17 cellular contexts compared by ENCODE assay signal in the genomic region with DNA sequence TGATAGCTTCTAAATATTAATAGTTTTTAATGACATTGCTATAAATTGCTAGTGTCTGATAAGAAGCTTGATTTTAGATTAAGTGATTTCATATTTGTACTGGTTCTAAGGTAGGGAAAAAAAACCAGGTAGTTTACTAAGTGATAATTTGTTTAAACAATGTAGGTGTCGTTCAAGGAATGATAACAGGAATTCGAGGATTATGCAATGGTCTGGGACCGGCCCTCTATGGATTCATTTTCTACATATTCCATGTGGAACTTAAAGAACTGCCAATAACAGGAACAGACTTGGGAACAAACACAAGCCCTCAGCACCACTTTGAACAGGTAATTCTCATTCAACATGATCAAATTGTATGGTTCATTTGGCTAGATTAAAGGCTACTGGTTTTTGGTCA. TPM values are rescaled to one million over a fixed set of nuclear protein-coding genes. Genes with fewer than 3 reads are reported as not detected.
A peak's percentile ranks its signal among the peaks of the same experiment; 100 is the strongest.
DNase-seq lines count a peak whose midpoint lies in the region; ATAC-seq and TF ChIP-seq lines count a peak whose summit lies in the region.
"Had no signal": no experiment of that assay in that cellular context is flagged by ENCODE, and none has a peak within 500 bp of the region (broad histone marks: within the 10 kb centered on the region; RNA-seq: fewer than 3 reads in every experiment).

No MANE protein-coding gene starts in this region.

- H3K36me3 Mint-ChIP-seq in activated T-cell treated with anti-CD3 and anti-CD28 coated beads, Interleukin-2, amount 50 U/mL, for 72 hours (ENCODE audit: insufficient read depth in 2 of 2), result peaks cover 6 to 16% of the 10 kb centered on the region in 2 donors
- peaks cover 17% of the 10 kb centered on the region for H3K36me3 Mint-ChIP-seq in activated T-cell treated with anti-CD3 and anti-CD28 coated beads, Interleukin-2, amount 50 U/mL, for 4 hours (ENCODE audit: insufficient read depth)
- H3K36me3 Mint-ChIP-seq in nephron progenitor cell (ENCODE audit: low read depth), result peaks cover 24% of the 10 kb centered on the region

- H3K36me3 ChIP-seq in suprapubic skin, result peaks cover 53% of the 10 kb centered on the region

- 87% methylated on average over 3 of the region's 3 CpGs for WGBS in suprapubic skin

- H3K4me1 Mint-ChIP-seq in activated T-cell treated with anti-CD3 and anti-CD28 coated beads, Interleukin-2, amount 50 U/mL, for 72 hours (ENCODE audit: low read depth), result no peaks in the 10 kb centered on the region
- no peaks in the 10 kb centered on the region for H3K4me1 Mint-ChIP-seq in activated T-cell treated with anti-CD3 and anti-CD28 coated beads, Interleukin-2, amount 50 U/mL, for 4 hours (ENCODE audit: low read depth)
- H3K4me1 Mint-ChIP-seq in nephron progenitor cell, result no peaks in the 10 kb centered on the region
- H3K4me1 Mint-ChIP-seq: B cell had no signal

- peak overlapping the region; percentile 67 for H3K27ac Mint-ChIP-seq in activated T-cell treated with anti-CD3 and anti-CD28 coated beads, Interleukin-2, amount 50 U/mL, for 72 hours
- H3K27ac Mint-ChIP-seq in nephron progenitor cell, result peak overlapping the region; percentile 91
- H3K27ac Mint-ChIP-seq: B cell; CD8-positive, alpha-beta T cell had no signal

- no peaks in the 10 kb centered on the region for H3K27me3 Mint-ChIP-seq in activated T-cell treated with anti-CD3 and anti-CD28 coated beads, Interleukin-2, amount 50 U/mL, for 72 hours (ENCODE audit: low read depth)
- H3K27me3 Mint-ChIP-seq in activated T-cell treated with anti-CD3 and anti-CD28 coated beads, Interleukin-2, amount 50 U/mL, for 4 hours (ENCODE audit: low read depth), result no peaks in the 10 kb centered on the region
- no peaks in the 10 kb centered on the region for H3K27me3 Mint-ChIP-seq in nephron progenitor cell (ENCODE audit: low read depth, poor library complexity)
- H3K27me3 Mint-ChIP-seq: B cell had no signal

- H3K27ac ChIP-seq in VCaP (peak overlapping the region; percentile 13; the same call in 1 of the 2 replicates), suprapubic skin (no peak overlapping the region)
- H3K27ac ChIP-seq: BLaER1 treated with 17β-estradiol and CSF1 and Interleukin-3, amounts not matched to agents 10 nM and 100 nM; GM23248 had no signal

- no peaks in the 10 kb centered on the region for H3K9me3 Mint-ChIP-seq in activated T-cell treated with anti-CD3 and anti-CD28 coated beads, Interleukin-2, amount 50 U/mL, for 72 hours
- H3K9me3 Mint-ChIP-seq in activated T-cell treated with anti-CD3 and anti-CD28 coated beads, Interleukin-2, amount 50 U/mL, for 4 hours, result no peaks in the 10 kb centered on the region
- no peaks in the 10 kb centered on the region for H3K9me3 Mint-ChIP-seq in nephron progenitor cell
- H3K9me3 Mint-ChIP-seq: CD8-positive, alpha-beta T cell had no signal

- DNase-seq in activated T-cell treated with anti-CD3 and anti-CD28 coated beads, Interleukin-2, amount 50 U/mL, for 72 hours, result no peak
- no peak for DNase-seq in activated T-cell treated with anti-CD3 and anti-CD28 coated beads, Interleukin-2, amount 50 U/mL, for 4 hours
- peak; percentile 5 for DNase-seq in HuH-7 (ENCODE audit: low spot score)
- no peak for DNase-seq in nephron progenitor cell
- DNase-seq in suprapubic skin (ENCODE audit: low spot score in 2 of 2), result no peak
- DNase-seq: Calu3; CD8-positive, alpha-beta T cell; DMS53; DND-41; EL; GM23248 had no signal

- H3K9me3 ChIP-seq in suprapubic skin, result no peaks in the 10 kb centered on the region
- H3K9me3 ChIP-seq: BLaER1 treated with 17β-estradiol and CSF1 and Interleukin-3, amounts not matched to agents 10 nM and 100 nM; HAP-1 had no signal

- TF ChIP-seq CTCF in VCaP (conservative IDR thresholded peaks at IDR 0.05) (no peak), nephron progenitor cell (IDR thresholded peaks at IDR 0.05) (no peak), suprapubic skin (IDR thresholded peaks at IDR 0.05) (no peak)

- H3K4me3 ChIP-seq in suprapubic skin, result no peak overlapping the region
- H3K4me3 ChIP-seq: BLaER1 treated with 17β-estradiol and CSF1 and Interleukin-3, amounts not matched to agents 10 nM and 100 nM; GM12878; GM23248; HAP-1 had no signal

- H3K4me1 ChIP-seq in suprapubic skin, result no peaks in the 10 kb centered on the region

- no peak for TF ChIP-seq POLR2A in suprapubic skin (IDR thresholded peaks at IDR 0.05)

- H3K27me3 ChIP-seq in suprapubic skin, result no peaks in the 10 kb centered on the region
- H3K27me3 ChIP-seq: BLaER1 treated with 17β-estradiol and CSF1 and Interleukin-3, amounts not matched to agents 10 nM and 100 nM had no signal

- ATAC-seq in activated T-cell treated with anti-CD3 and anti-CD28 coated beads, Interleukin-2, amount 50 U/mL, for 72 hours (replicated peaks in 1 of 2), result no peak
- no peak for ATAC-seq in activated T-cell treated with anti-CD3 and anti-CD28 coated beads, Interleukin-2, amount 50 U/mL, for 4 hours
- ATAC-seq in GM19328 (IDR thresholded peaks at IDR 0.05; ENCODE audit: unreplicated experiment), result no peak
- ATAC-seq: CD8-positive, alpha-beta T cell; GM12878 had no signal

- no peak for TF ChIP-seq EP300 in suprapubic skin (IDR thresholded peaks at IDR 0.05)

- no peak overlapping the region for H3K4me3 Mint-ChIP-seq in activated T-cell treated with anti-CD3 and anti-CD28 coated beads, Interleukin-2, amount 50 U/mL, for 72 hours
- H3K4me3 Mint-ChIP-seq in activated T-cell treated with anti-CD3 and anti-CD28 coated beads, Interleukin-2, amount 50 U/mL, for 4 hours, result no peak overlapping the region
- no peak overlapping the region for H3K4me3 Mint-ChIP-seq in nephron progenitor cell
- H3K4me3 Mint-ChIP-seq: B cell; CD8-positive, alpha-beta T cell had no signal

RNA-seq across cellular contexts. Expression of gene SASS6, which starts 52.4 kb away (rescaled TPM):
- 10 to 100 TPM; 14.3 to 15.9 TPM for total RNA-seq in activated T-cell treated with anti-CD3 and anti-CD28 coated beads, Interleukin-2, amount 50 U/mL, for 72 hours
- total RNA-seq in activated T-cell treated with anti-CD3 and anti-CD28 coated beads, Interleukin-2, amount 50 U/mL, for 4 hours, result 1 to 10 TPM; 6.4 to 8.2 (median 6.5) TPM
- total RNA-seq in suprapubic skin, result 1 to 10 TPM; 2.1 to 3.8 (median 2.4) TPM

RNA-seq across cellular contexts. Expression of gene TRMT13, which starts 52.6 kb away (rescaled TPM):
- total RNA-seq in activated T-cell treated with anti-CD3 and anti-CD28 coated beads, Interleukin-2, amount 50 U/mL, for 72 hours, result 10 to 100 TPM; 19.9 to 24.4 TPM
- total RNA-seq in activated T-cell treated with anti-CD3 and anti-CD28 coated beads, Interleukin-2, amount 50 U/mL, for 4 hours, result 10 to 100 TPM; 25.5 to 30.0 (median 26.3) TPM
- 10 to 100 TPM; 10.8 to 33.7 (median 13.5) TPM for total RNA-seq in suprapubic skin
